ENCODE assay signal across 12 cellular contexts in the genomic region with DNA sequence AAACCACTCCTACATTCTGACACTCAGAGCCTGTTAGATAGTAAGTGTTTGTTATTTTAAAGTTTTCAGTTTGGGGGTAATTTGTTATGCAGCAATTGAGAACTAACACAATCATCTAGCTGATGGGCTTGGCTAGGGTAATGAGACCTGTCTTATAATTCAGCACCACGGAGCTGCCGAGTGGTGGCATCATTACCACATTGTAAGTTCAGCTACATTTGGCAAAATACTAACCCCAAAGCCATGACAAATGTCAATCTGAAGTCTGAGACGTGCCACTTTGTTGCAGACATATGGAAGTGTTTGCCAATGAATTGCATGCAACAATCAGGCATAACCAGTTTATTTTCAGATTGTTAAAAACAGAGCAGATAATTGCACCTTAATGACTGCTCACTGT. TPM values are rescaled to one million over a fixed set of nuclear protein-coding genes. Genes with fewer than 3 reads are reported as not detected.
DNase-seq lines count a peak whose midpoint lies in the region; ATAC-seq, FAIRE-seq and TF ChIP-seq lines count a peak whose summit lies in the region.
"Had no signal": no experiment of that assay in that cellular context is flagged by ENCODE, and none has a peak within 500 bp of the region (broad histone marks: within the 10 kb centered on the region; RNA-seq: fewer than 3 reads in every experiment).

No MANE protein-coding gene starts in this region.

- no peak for TF ChIP-seq CTCF in RWPE2 (IDR thresholded peaks at IDR 0.05; ENCODE audit: poor library complexity, severe bottlenecking)
- TF ChIP-seq CTCF in progenitor cell of endocrine pancreas (IDR thresholded peaks at IDR 0.05; ENCODE audit: unreplicated experiment), result no peak

- ATAC-seq in RWPE2 (ENCODE audit: low read depth), result no peak

- TF ChIP-seq POLR2A in GM12892 (IDR thresholded peaks at IDR 0.05; ENCODE audit: low read depth, low read length), result no peak

- no peak overlapping the region for H3K27ac Mint-ChIP-seq in progenitor cell of endocrine pancreas

- H3K4me3 Mint-ChIP-seq in progenitor cell of endocrine pancreas (ENCODE audit: low read depth), result no peak overlapping the region

- peaks cover 15% of the 10 kb centered on the region for H3K9me3 Mint-ChIP-seq in progenitor cell of endocrine pancreas (ENCODE audit: low read depth)

- no peaks in the 10 kb centered on the region for H3K27me3 Mint-ChIP-seq in progenitor cell of endocrine pancreas

- no peak overlapping the region for H3K4me3 ChIP-seq in RWPE2 (ENCODE audit: severe bottlenecking)
- H3K4me3 ChIP-seq: vagina had no signal

- no peak overlapping the region for H3K27ac ChIP-seq in RWPE2 (ENCODE audit: poor library complexity, severe bottlenecking)
- H3K27ac ChIP-seq: vagina had no signal

- H3K9me3 ChIP-seq in RWPE2 (ENCODE audit: severe bottlenecking), result no peaks in the 10 kb centered on the region
- H3K9me3 ChIP-seq: vagina had no signal

- intact Hi-C loops in cardiac septum (cut with DNase I), result no loop called here

- no peaks in the 10 kb centered on the region for H3K36me3 Mint-ChIP-seq in progenitor cell of endocrine pancreas (ENCODE audit: insufficient read depth)

- DNase-seq in NCI-H1436 (lab: John Stamatoyannopoulos, UW), result peak; percentile 30
- DNase-seq in NCI-H1436 treated with DMSO at 0.1 percent for 48 hours (lab: John Stamatoyannopoulos, UW), result no peak
- DNase-seq in RWPE2 (ENCODE audit: low spot score), result peak; percentile 2
- DNase-seq in cardiac septum (ENCODE audit: low spot score), result peak; percentile 47
- peak; percentile 35 for DNase-seq in renal cortical epithelial cell (ENCODE audit: low read depth)
- no peak for DNase-seq in UCSD-AML1 (lab: John Stamatoyannopoulos, UW; ENCODE audit: unreplicated experiment)
- no peak for DNase-seq in GM12892 (ENCODE audit: insufficient read length)
- no peak for DNase-seq in progenitor cell of endocrine pancreas (ENCODE audit: low spot score, unreplicated experiment)
- DNase-seq: activated CD4-positive, alpha-beta T cell treated with anti-CD3 and anti-CD28 coated beads, Interleukin-2, amount 50 U/mL, for 1 hour had no signal

- no peaks in the 10 kb centered on the region for H3K27me3 ChIP-seq in RWPE2 (ENCODE audit: insufficient read depth, poor library complexity, severe bottlenecking)
- H3K27me3 ChIP-seq: vagina had no signal

- H3K36me3 ChIP-seq in RWPE2 (ENCODE audit: low read depth), result no peaks in the 10 kb centered on the region
- H3K36me3 ChIP-seq: vagina had no signal

- no peak for FAIRE-seq in GM12892 (lab: Jason Lieb, UNC)
- FAIRE-seq: bronchial epithelial cell, islet of Langerhans had no signal

- H3K4me1 ChIP-seq in RWPE2 (ENCODE audit: insufficient read depth, poor library complexity, severe bottlenecking), result no peaks in the 10 kb centered on the region
- H3K4me1 ChIP-seq: vagina had no signal

- H3K4me1 Mint-ChIP-seq in progenitor cell of endocrine pancreas (ENCODE audit: low read depth), result peaks cover 11% of the 10 kb centered on the region

RNA-seq across cellular contexts. Expression of gene KLHL6, which starts 52.7 kb away (rescaled TPM):
- total RNA-seq in cardiac septum (2.2 TPM), renal cortical epithelial cell (under 0.01 TPM in 1 of 2 replicates, not detected in the other), progenitor cell of endocrine pancreas (0.12 TPM in 1 of 2 replicates, not detected in the other)
- polyA plus RNA-seq in GM12892 (2012; ENCODE audit: missing spikeins), result 13.2 TPM

Comparison
In these comparisons a context has a peak if more than half of its experiments do, and no peak if none do; other contexts are left out.
1. DNase-seq: peak in NCI-H1436 (single experiment), RWPE2 (single experiment), cardiac septum (single experiment) and renal cortical epithelial cell (single experiment); none in NCI-H1436 treated with DMSO at 0.1 percent for 48 hours (single experiment), UCSD-AML1 (single experiment), GM12892 (single experiment) and progenitor cell of endocrine pancreas (single experiment).